8 cellular contexts compared by ENCODE assay signal in the genomic region with DNA sequence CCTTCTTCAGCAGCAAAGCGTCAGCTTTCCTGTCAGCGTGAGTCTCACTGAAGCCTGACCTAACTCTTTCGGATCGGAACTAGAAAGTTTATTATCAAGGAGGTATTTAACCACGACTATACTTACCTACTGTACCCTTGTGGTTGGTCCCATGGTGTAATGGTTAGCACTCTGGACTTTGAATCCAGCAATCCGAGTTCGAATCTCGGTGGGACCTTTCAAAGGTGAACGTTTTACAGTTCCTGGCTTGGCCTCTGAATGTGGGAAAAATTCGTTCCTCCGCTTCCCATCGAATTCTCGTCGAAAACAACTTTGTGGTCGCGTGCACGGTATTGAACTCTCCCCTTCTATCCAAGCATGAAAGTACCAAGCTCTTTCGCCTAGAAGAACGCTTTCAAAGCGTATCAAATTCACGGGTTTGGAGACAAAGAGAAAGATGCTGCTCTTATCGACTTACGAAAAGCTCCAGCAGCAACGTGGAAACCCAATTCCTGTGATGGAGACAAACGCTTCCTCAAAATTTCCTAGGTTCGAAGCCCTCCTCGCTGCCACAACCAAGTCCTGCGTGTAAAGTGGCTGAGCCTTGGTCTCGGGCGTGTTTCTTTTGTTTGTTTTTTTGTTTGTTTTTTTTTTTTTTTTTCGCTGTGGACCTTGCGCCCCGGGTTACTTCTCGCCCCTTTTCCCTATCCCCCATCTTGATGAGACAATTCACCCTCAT.
A peak's percentile ranks its signal among the peaks of the same experiment; 100 is the strongest.
DNase-seq lines count a peak whose midpoint lies in the region; ATAC-seq, FAIRE-seq and TF ChIP-seq lines count a peak whose summit lies in the region.

No MANE protein-coding gene starts in this region.

- peak; percentile 36 for ATAC-seq in GM18519 (IDR thresholded peaks at IDR 0.05; ENCODE audit: low FRiP score, unreplicated experiment)
- no peak for ATAC-seq in HG03097 (IDR thresholded peaks at IDR 0.05; ENCODE audit: low FRiP score, unreplicated experiment)
- ATAC-seq in HG02870 (IDR thresholded peaks at IDR 0.05; ENCODE audit: unreplicated experiment), result no peak

- POLR2A ChIA-PET in H1 (lab: Charles Lee; ENCODE audit: partially characterized antibody), result interaction anchor here (0.6 to 2.0 kb wide), 15 partner anchors 9 to 142 kb away, joined by 3 to 10 read pairs (median 4); no protein-coding TSS in a partner anchor

- peak overlapping the region; percentile 29 for H3K4me3 ChIP-seq in AG10803 (ENCODE audit: low read length)
- H3K4me3 ChIP-seq in H1 (ENCODE audit: extremely low read depth in 1 of 4, insufficient read depth in 2 of 4, low read depth in 3 of 4, low read length in 4 of 4), result peak overlapping the region; percentile 69 to 97 (median 74)
- H3K4me3 ChIP-seq in neuron (ENCODE audit: low read length), result peak overlapping the region; percentile 66

- no peak overlapping the region for H3K56ac ChIP-seq in H1 (replicated peaks; ENCODE audit: insufficient read length, low read depth, low read length)

- H3K27ac ChIP-seq in H1 (ENCODE audit: low read depth, low read length), result no peak overlapping the region

- no peak overlapping the region for H4K8ac ChIP-seq in H1 (ENCODE audit: extremely low read depth, insufficient read depth, low read length)

- H2AK5ac ChIP-seq in H1 (ENCODE audit: low read depth, low read length), result no peak overlapping the region

- H2AFZ ChIP-seq in H1 (ENCODE audit: low read length) (no peak overlapping the region; the same call in 1 of the 2 replicates), neuron (ENCODE audit: low read depth, low read length) (peak overlapping the region; percentile 55)

- TF ChIP-seq CTCF in AG10803 (conservative IDR thresholded peaks at IDR 0.05; ENCODE audit: low read length) (no peak), H1 (IDR thresholded peaks at IDR 0.05; ENCODE audit: control extremely low read depth in 1 of 3, insufficient read depth in 1 of 3, low read depth in 1 of 3, low read length in 3 of 3) (no peak)

- peak; percentile 88 for DNase-seq in AG10803 (ENCODE audit: low read depth)
- DNase-seq in SW480 (ENCODE audit: low spot score), result peak; percentile 81
- peak; percentile 90 to 95 for DNase-seq in H1 (ENCODE audit: low read depth in 1 of 2, low spot score in 2 of 2)

- H3K79me2 ChIP-seq in H1 (ENCODE audit: control insufficient read depth in 1 of 2, insufficient read depth in 2 of 2, low read length in 2 of 2), result no peaks in the 10 kb centered on the region; a peak in 1 of 4 replicates

- H3K23ac ChIP-seq in H1 (ENCODE audit: insufficient read length), result no peak overlapping the region

- CTCF ChIA-PET in H1 (lab: Charles Lee; ENCODE audit: partially characterized antibody), result interaction anchor here (0.9 to 1.7 kb wide), 4 partner anchors 15 to 146 kb away, joined by 3 to 8 read pairs (median 4); no protein-coding TSS in a partner anchor

- 2% methylated on average over 31 of the region's 34 CpGs; no CpG with 5 or more reads in 1 of the 2 experiments for WGBS in H1 (ENCODE audit: extremely low coverage in 1 of 2, insufficient coverage in 1 of 2, insufficient read length in 1 of 2, insufficient replicate concordance in 2 of 2, low coverage in 1 of 2, low lambda C conversion rate in 2 of 2, missing lambda C conversion rate in 1 of 2), 2 experiments

- no peak overlapping the region for H4K91ac ChIP-seq in H1 (replicated peaks; ENCODE audit: insufficient read length, low read length)

- H3K23me2 ChIP-seq in H1 (ENCODE audit: low read depth, low read length), result peaks cover 18% of the 10 kb centered on the region

- no peak overlapping the region for H2BK20ac ChIP-seq in H1 (ENCODE audit: low read length)

- TF ChIP-seq POLR2A in H1 (IDR thresholded peaks at IDR 0.05; ENCODE audit: control extremely low read depth in 1 of 2, low read depth in 2 of 2, low read length in 2 of 2), result no peak

- no peaks in the 10 kb centered on the region for H4K20me1 ChIP-seq in H1 (replicated peaks in 1 of 2; ENCODE audit: control insufficient read depth in 1 of 2, insufficient read depth in 2 of 2, low read length in 2 of 2)

- H3K4me2 ChIP-seq in H1 (ENCODE audit: insufficient read depth in 1 of 2, low read depth in 2 of 2, low read length in 2 of 2), result peak overlapping the region; percentile 88 to 97

- TF ChIP-seq EP300 in Ishikawa (IDR thresholded peaks at IDR 0.05; ENCODE audit: borderline replicate concordance), result peak; percentile 21; the same call in 1 of the 2 replicates
- TF ChIP-seq EP300 in H1 (IDR thresholded peaks at IDR 0.05; ENCODE audit: borderline replicate concordance in 1 of 2, low read depth in 2 of 2, low read length in 2 of 2), result 0 out of 3 replicates have a peak, but pooled peaks of 1 of the 2 experiments have one; percentile 16

- no peak overlapping the region for H2BK5ac ChIP-seq in H1 (ENCODE audit: low read depth, low read length)

- H3K9ac ChIP-seq in H1 (replicated peaks in 1 of 4; ENCODE audit: extremely low read depth in 1 of 4, low read depth in 3 of 4, low read length in 3 of 4), result peak overlapping the region in 3 of 4 experiments; percentile 48 to 58 (median 49); a peak in 5 of 7 replicates

- no peak overlapping the region for H2BK12ac ChIP-seq in H1 (ENCODE audit: low read depth, low read length)

- no peak overlapping the region for H3K14ac ChIP-seq in H1 (ENCODE audit: insufficient read length)

- H3K4ac ChIP-seq in H1 (replicated peaks; ENCODE audit: insufficient read length, low read depth, low read length), result no peak overlapping the region

- H2BK15ac ChIP-seq in H1 (ENCODE audit: low read length), result no peak overlapping the region

- no peak overlapping the region; the same call in 1 of the 2 replicates for H3K18ac ChIP-seq in H1 (ENCODE audit: extremely low read depth, low read length)

- no peak overlapping the region for H4K5ac ChIP-seq in H1 (ENCODE audit: insufficient read length, low read depth, low read length)

- H3K4me1 ChIP-seq in H1 (replicated peaks in 1 of 4; ENCODE audit: control insufficient read depth in 3 of 4, insufficient read depth in 4 of 4, low read length in 3 of 4), result peaks cover 0 to 3% (median 1%) of the 10 kb centered on the region in 4 experiments; a peak in 4 of 7 replicates
- H3K4me1 ChIP-seq in neuron (ENCODE audit: insufficient read depth, low read length), result peaks cover 20% of the 10 kb centered on the region

- H2BK120ac ChIP-seq in H1 (replicated peaks; ENCODE audit: low read depth, low read length), result no peak overlapping the region

- no peak for TF ChIP-seq RAD21 in Ishikawa (IDR thresholded peaks at IDR 0.05; ENCODE audit: low read depth)
- no peak; a peak in 1 of 4 replicates for TF ChIP-seq RAD21 in H1 (IDR thresholded peaks at IDR 0.05 in 1 of 2, conservative IDR thresholded peaks at IDR 0.05 in 1 of 2; ENCODE audit: low read depth in 2 of 2, low read length in 2 of 2)

- H3K9me3 ChIP-seq in H1 (ENCODE audit: insufficient read depth in 2 of 2, low read depth in 1 of 2, low read length in 1 of 2) (no peaks in the 10 kb centered on the region), neuron (ENCODE audit: low read length) (no peaks in the 10 kb centered on the region)

- FAIRE-seq in H1 (lab: Jason Lieb, UNC), result peak; percentile 100

- no peaks in the 10 kb centered on the region for H3K79me1 ChIP-seq in H1 (ENCODE audit: low read depth, low read length)

- H3K36me3 ChIP-seq in H1 (ENCODE audit: control insufficient read depth in 2 of 4, insufficient read depth in 4 of 4, low read length in 3 of 4), result no peaks in the 10 kb centered on the region
- H3K36me3 ChIP-seq in neuron (ENCODE audit: insufficient read depth, low read length), result no peaks in the 10 kb centered on the region

- H3K27me3 ChIP-seq in H1 (replicated peaks in 1 of 4; ENCODE audit: control insufficient read depth in 3 of 4, extremely low read depth in 1 of 4, insufficient read depth in 3 of 4, low read length in 3 of 4) (peaks cover 0 to 2% (median under 1%) of the 10 kb centered on the region in 4 experiments; a peak in 3 of 7 replicates), neuron (ENCODE audit: insufficient read depth, low read length) (peaks cover 3% of the 10 kb centered on the region)

TF ChIP-seq in Ishikawa, 13 proteins besides CTCF, POLR2A, EP300 and RAD21 (continues in another document):
- TF ChIP-seq EGR1 (IDR thresholded peaks at IDR 0.05) (no peak), USF1 (IDR thresholded peaks at IDR 0.05) (peak; percentile 6; the same call in 1 of the 2 replicates), ZBTB7A (IDR thresholded peaks at IDR 0.05; ENCODE audit: low read depth) (no peak), TAF1 (IDR thresholded peaks at IDR 0.05; ENCODE audit: low read depth) (no peak), NFIC (IDR thresholded peaks at IDR 0.05) (no peak), CEBPB (IDR thresholded peaks at IDR 0.05) (no peak), MAX (IDR thresholded peaks at IDR 0.05) (peak; percentile 72)

TF ChIP-seq in H1, 55 proteins besides CTCF, POLR2A, EP300 and RAD21 (continues in another document):
- TF ChIP-seq CHD1 (IDR thresholded peaks at IDR 0.05; ENCODE audit: low read depth, low read length) (peak; percentile 67; the same call in 1 of the 2 replicates), HDAC2 (IDR thresholded peaks at IDR 0.05; ENCODE audit: borderline replicate concordance in 1 of 2, low read depth in 2 of 2, low read length in 2 of 2) (0 out of 4 replicates have a peak, but pooled peaks of 1 of the 2 experiments have one; percentile 71), CBX8 (IDR thresholded peaks at IDR 0.05; ENCODE audit: borderline replicate concordance, low read depth, low read length) (no peak), POU5F1 (IDR thresholded peaks at IDR 0.05; ENCODE audit: low read depth, low read length) (0 out of 2 replicates have a peak, but pooled peaks have one; percentile 32), EZH2 (IDR thresholded peaks at IDR 0.05; ENCODE audit: low read depth, low read length, severe bottlenecking) (no peak), CREB1 (IDR thresholded peaks at IDR 0.05) (no peak), EGR1 (IDR thresholded peaks at IDR 0.05; ENCODE audit: borderline replicate concordance, low read depth, low read length) (peak; percentile 59; the same call in 1 of the 2 replicates), TBP (IDR thresholded peaks at IDR 0.05; ENCODE audit: low read depth, low read length) (peak; percentile 100), KDM4A (IDR thresholded peaks at IDR 0.05; ENCODE audit: low read depth, low read length, severe bottlenecking) (no peak), BCL11A (IDR thresholded peaks at IDR 0.05; ENCODE audit: low read depth in 2 of 2, low read length in 2 of 2) (no peak), SIRT6 (IDR thresholded peaks at IDR 0.05; ENCODE audit: low read length) (no peak), ZNF274 (IDR thresholded peaks at IDR 0.05; ENCODE audit: borderline replicate concordance, extremely low read depth, low read length) (no peak), RBBP5 (IDR thresholded peaks at IDR 0.05; ENCODE audit: borderline replicate concordance, low read depth, low read length) (no peak), HDAC6 (IDR thresholded peaks at IDR 0.05; ENCODE audit: low read depth, low read length) (peak; percentile 57), YY1 (IDR thresholded peaks at IDR 0.05; ENCODE audit: low read depth, low read length) (peak; percentile 56; the same call in 1 of the 2 replicates), GABPA (IDR thresholded peaks at IDR 0.05; ENCODE audit: borderline replicate concordance, insufficient read depth, low read length) (no peak), SIX5 (IDR thresholded peaks at IDR 0.05; ENCODE audit: low read depth, low read length) (no peak)
